ENCODE assay signal across 25 cellular contexts in the genomic region with DNA sequence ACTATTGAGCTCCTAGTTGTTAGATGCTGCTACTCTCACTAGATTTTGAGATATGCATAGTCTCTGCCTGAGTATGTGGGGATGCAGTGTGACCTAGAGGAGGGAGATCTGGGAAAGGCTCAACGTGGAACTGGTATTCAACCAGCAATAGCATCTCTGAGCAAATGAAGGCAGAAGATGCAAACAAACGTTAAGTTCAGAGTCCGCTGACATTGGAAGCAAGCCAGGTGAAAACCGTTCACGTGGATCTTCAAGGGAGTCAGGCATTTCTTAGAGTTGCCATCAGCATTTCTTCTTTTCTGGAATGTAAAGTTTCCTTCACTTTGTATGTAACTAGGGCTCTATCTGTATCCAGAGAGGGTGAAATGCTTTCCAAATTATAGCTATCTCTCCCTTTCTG. TPM values are rescaled to one million over a fixed set of nuclear protein-coding genes. Genes with fewer than 3 reads are reported as not detected.
DNase-seq lines count a peak whose midpoint lies in the region; ATAC-seq and TF ChIP-seq lines count a peak whose summit lies in the region.
"Had no signal": no experiment of that assay in that cellular context is flagged by ENCODE, and none has a peak within 500 bp of the region (broad histone marks: within the 10 kb centered on the region; RNA-seq: fewer than 3 reads in every experiment).

No MANE protein-coding gene starts in this region.

- H3K18ac ChIP-seq in IMR-90 (ENCODE audit: low read depth, low read length), result no peak overlapping the region

- H2BK120ac ChIP-seq in IMR-90 (ENCODE audit: low read depth, low read length), result peak overlapping the region; percentile 4; the same call in 1 of the 2 replicates

- DNase-seq in Caki2 (ENCODE audit: low read depth) (peak; percentile 69), IMR-90 (no peak), fibroblast of peridontal ligament (ENCODE audit: extremely low read depth) (peak; percentile 33), mucosa of descending colon (peak in 2 of 3 donors; percentile 67 to 82), dermis blood vessel endothelial cell (no peak)
- DNase-seq in effector memory CD4-positive, alpha-beta T cell, result no peak
- DNase-seq in activated T-cell treated with anti-CD3 and anti-CD28 coated beads, Interleukin-2, amount 50 U/mL, for 1 hour, result no peak
- no peak for DNase-seq in activated CD4-positive, alpha-beta memory T cell treated with anti-CD3 and anti-CD28 coated beads, Interleukin-2, amount 10 ng/mL, durations not matched to agents 7 days and 5 days
- DNase-seq: activated CD8-positive, alpha-beta T cell treated with anti-CD3 and anti-CD28 coated beads, Interleukin-2, amount 10 ng/mL, durations not matched to agents 7 days and 5 days; activated T-cell treated with anti-CD3 and anti-CD28 coated beads, Interleukin-2, amount 50 U/mL, for 24 hours; adrenal gland; CD4-positive, CD25-positive, alpha-beta regulatory T cell; DMS79; NCI-H1105; NCI-H2029; NCI-H226; SHP77; stimulated activated naive B cell treated with anti-CD40 and anti-IgM and Interleukin-4, amounts not matched to agents 10 μg/mL and 1 μg/mL and 100 μg/mL, for 72 hours had no signal

- CTCF ChIA-PET in IMR-90 (lab: Yijun Ruan, JAX), result interaction anchor here (0.6 to 1.0 kb wide), 2 partner anchors 32 to 1645 kb away, joined by 4 to 8 read pairs; no protein-coding TSS in a partner anchor
- CTCF ChIA-PET in activated CD4-positive, alpha-beta memory T cell treated with anti-CD3 and anti-CD28 coated beads, Interleukin-2, amount 10 ng/mL, durations not matched to agents 7 days and 5 days (lab: Charles Lee), result no interaction called here

- H4K91ac ChIP-seq in IMR-90 (ENCODE audit: insufficient read depth, low read depth, low read length), result no peak overlapping the region; the same call in 1 of the 2 replicates

- no peaks in the 10 kb centered on the region for H3K27me3 ChIP-seq in IMR-90 (ENCODE audit: control insufficient read depth, insufficient read depth, low read length)
- H3K27me3 ChIP-seq in effector memory CD4-positive, alpha-beta T cell (replicated peaks; ENCODE audit: control insufficient read depth, insufficient read depth, low read length, poor library complexity, severe bottlenecking), result no peaks in the 10 kb centered on the region
- H3K27me3 ChIP-seq: adrenal gland, cardiac muscle cell had no signal

- no peak overlapping the region for H2BK20ac ChIP-seq in IMR-90 (ENCODE audit: low read depth, low read length)

- POLR2A ChIA-PET in IMR-90 (lab: Charles Lee; ENCODE audit: unreplicated experiment), result no interaction called here
- POLR2A ChIA-PET in activated CD4-positive, alpha-beta memory T cell treated with anti-CD3 and anti-CD28 coated beads, Interleukin-2, amount 10 ng/mL, durations not matched to agents 7 days and 5 days (lab: Charles Lee), result no interaction called here

- H3K79me1 ChIP-seq in IMR-90 (ENCODE audit: low read depth in 1 of 2, low read length in 2 of 2), result peaks cover 0 to 6% of the 10 kb centered on the region in 2 experiments; a peak in 1 of 4 replicates

- in situ Hi-C loops in Caki2 (cut with HindIII; ENCODE audit: low pct_unique_long_range_greater_than_20kb, low sequenced_read_pairs) (no loop called here), IMR-90 (cut with MboI; ENCODE audit: low sequenced_read_pairs) (loop anchor here (5.0 kb wide), 1 partner anchor 67 kb away; no protein-coding TSS in a partner anchor)

- H4K8ac ChIP-seq in IMR-90 (ENCODE audit: low read depth in 2 of 2, low read length in 2 of 2), result no peak overlapping the region

- H3K36me3 ChIP-seq in IMR-90 (ENCODE audit: control insufficient read depth, insufficient read depth, low read length) (no peaks in the 10 kb centered on the region), mucosa of descending colon (ENCODE audit: low read depth) (no peaks in the 10 kb centered on the region)
- no peaks in the 10 kb centered on the region for H3K36me3 ChIP-seq in effector memory CD4-positive, alpha-beta T cell (ENCODE audit: control insufficient read depth, insufficient read depth, low read length)
- H3K36me3 ChIP-seq: adrenal gland, cardiac muscle cell, thoracic aorta had no signal

- H3K23ac ChIP-seq in IMR-90 (ENCODE audit: low read depth, low read length), result no peak overlapping the region

- H3K4me2 ChIP-seq in IMR-90 (ENCODE audit: low read depth, low read length), result no peak overlapping the region
- H3K4me2 ChIP-seq: smooth muscle cell had no signal

- peaks cover 9% of the 10 kb centered on the region for H3K27me3 Mint-ChIP-seq in activated CD4-positive, alpha-beta memory T cell treated with anti-CD3 and anti-CD28 coated beads, Interleukin-2, amount 10 ng/mL, durations not matched to agents 7 days and 5 days

- no peak overlapping the region for H3K9ac ChIP-seq in IMR-90 (ENCODE audit: low read depth, low read length)

- BruUV-seq in IMR-90 (replicated peaks; lab: Mats Ljungman, UMichigan), result no TSS peak

- no peak for ATAC-seq in IMR-90 (ENCODE audit: low read depth)
- ATAC-seq in mucosa of descending colon, result peak; percentile 60
- ATAC-seq: activated CD4-positive, CD25-positive, alpha-beta regulatory T cell treated with anti-CD3 and anti-CD28 coated beads, Interleukin-2, amount 50 U/mL, for 24 hours; activated CD8-positive, alpha-beta T cell treated with anti-CD3 and anti-CD28 coated beads, Interleukin-2, amount 10 ng/mL, durations not matched to agents 7 days and 5 days; stimulated activated naive B cell treated with anti-CD40 and anti-IgM and Interleukin-4, amounts not matched to agents 10 μg/mL and 1 μg/mL and 100 μg/mL, for 72 hours had no signal

- H3K56ac ChIP-seq in IMR-90 (ENCODE audit: extremely low read depth, insufficient read depth, low read length), result no peak overlapping the region

- no peaks in the 10 kb centered on the region for H3K9me3 ChIP-seq in IMR-90 (ENCODE audit: control insufficient read depth, insufficient read depth, low read length)
- no peaks in the 10 kb centered on the region for H3K9me3 ChIP-seq in mucosa of descending colon
- H3K9me3 ChIP-seq in effector memory CD4-positive, alpha-beta T cell (ENCODE audit: control insufficient read depth, low read length), result no peaks in the 10 kb centered on the region
- H3K9me3 ChIP-seq: adrenal gland, thoracic aorta had no signal

- peak overlapping the region; percentile 37; the same call in 1 of the 2 replicates for H3K4ac ChIP-seq in IMR-90 (ENCODE audit: low read depth, low read length)

- intact Hi-C loops in IMR-90 (cut with micrococcal nuclease) (loop anchor here (5.0 to 10.0 kb wide), 3 partner anchors 137 to 525 kb away; partner anchors contain the start of gene SMAD1), mucosa of descending colon (cut with DNase I, micrococcal nuclease) (no loop called here)

- H2AFZ ChIP-seq in IMR-90 (replicated peaks; ENCODE audit: low read length, poor library complexity), result no peak overlapping the region

- H2BK15ac ChIP-seq in IMR-90 (ENCODE audit: low read depth, low read length), result 0 out of 3 replicates have a peak overlapping the region, but pooled peaks have one; percentile 35

- H3K4me1 ChIP-seq in IMR-90 (ENCODE audit: control insufficient read depth, insufficient read depth, low read length), result peaks cover 19% of the 10 kb centered on the region
- peaks cover 15% of the 10 kb centered on the region for H3K4me1 ChIP-seq in mucosa of descending colon (ENCODE audit: low read depth)
- H3K4me1 ChIP-seq in effector memory CD4-positive, alpha-beta T cell (ENCODE audit: control insufficient read depth, insufficient read depth, low read length, poor library complexity, severe bottlenecking), result no peaks in the 10 kb centered on the region

- H2AK9ac ChIP-seq in IMR-90 (replicated peaks; ENCODE audit: low read depth, low read length, poor library complexity), result no peak overlapping the region

- H4K5ac ChIP-seq in IMR-90 (ENCODE audit: low read depth, low read length), result no peak overlapping the region; the same call in 1 of the 2 replicates

- H3K9me3 Mint-ChIP-seq in activated CD4-positive, alpha-beta memory T cell treated with anti-CD3 and anti-CD28 coated beads, Interleukin-2, amount 10 ng/mL, durations not matched to agents 7 days and 5 days, result no peaks in the 10 kb centered on the region
- H3K9me3 Mint-ChIP-seq: activated T-cell treated with anti-CD3 and anti-CD28 coated beads, Interleukin-2, amount 50 U/mL, for 24 hours; stimulated activated naive B cell treated with anti-CD40 and anti-IgM and Interleukin-4, amounts not matched to agents 10 μg/mL and 1 μg/mL and 100 μg/mL, for 72 hours had no signal

- no peaks in the 10 kb centered on the region for H4K20me1 ChIP-seq in IMR-90 (ENCODE audit: insufficient read depth, low read length)

- H2AK5ac ChIP-seq in IMR-90 (ENCODE audit: low read depth, low read length), result peak overlapping the region; percentile 45

- H3K27ac ChIP-seq in IMR-90 (ENCODE audit: insufficient read depth, low read length), result no peak overlapping the region
- H3K27ac ChIP-seq in effector memory CD4-positive, alpha-beta T cell (ENCODE audit: insufficient read depth, low read length, poor library complexity, severe bottlenecking), result no peak overlapping the region
- H3K27ac ChIP-seq: adrenal gland, cardiac muscle cell, epithelial cell of prostate, thoracic aorta had no signal

- no peak overlapping the region for H3K4me3 Mint-ChIP-seq in activated CD4-positive, alpha-beta memory T cell treated with anti-CD3 and anti-CD28 coated beads, Interleukin-2, amount 10 ng/mL, durations not matched to agents 7 days and 5 days
- H3K4me3 Mint-ChIP-seq: activated CD8-positive, alpha-beta T cell treated with anti-CD3 and anti-CD28 coated beads, Interleukin-2, amount 10 ng/mL, durations not matched to agents 7 days and 5 days; activated T-cell treated with anti-CD3 and anti-CD28 coated beads, Interleukin-2, amount 50 U/mL, for 24 hours; CD4-positive, CD25-positive, alpha-beta regulatory T cell; stimulated activated naive B cell treated with anti-CD40 and anti-IgM and Interleukin-4, amounts not matched to agents 10 μg/mL and 1 μg/mL and 100 μg/mL, for 72 hours had no signal

- no peak for TF ChIP-seq RAD21 in IMR-90 (IDR thresholded peaks at IDR 0.05; ENCODE audit: low read length)

- H3K4me3 ChIP-seq in IMR-90 (ENCODE audit: insufficient read depth, low read depth, low read length) (no peak overlapping the region), mucosa of descending colon (no peak overlapping the region)
- H3K4me3 ChIP-seq in effector memory CD4-positive, alpha-beta T cell (ENCODE audit: insufficient read depth, low read depth, low read length, poor library complexity, severe bottlenecking), result no peak overlapping the region
- H3K4me3 ChIP-seq: adrenal gland, cardiac muscle cell, smooth muscle cell, thoracic aorta had no signal

- 50% methylated on average over 1 of the region's 5 CpGs; no CpG with 5 or more reads in 1 of the 2 experiments for WGBS in IMR-90 (ENCODE audit: extremely low coverage in 2 of 2, insufficient read length in 1 of 2), 2 experiments

- dilution Hi-C loops in IMR-90 (cut with HindIII; ENCODE audit: low sequenced_read_pairs, unreplicated experiment), result no loop called here

- no peak for TF ChIP-seq POLR2A in IMR-90 (IDR thresholded peaks at IDR 0.05; ENCODE audit: low read depth, low read length)

- H2BK5ac ChIP-seq in IMR-90 (ENCODE audit: low read depth, low read length, poor library complexity, severe bottlenecking), result no peak overlapping the region

- H3K14ac ChIP-seq in IMR-90 (replicated peaks; ENCODE audit: low read depth, low read length), result peak overlapping the region; percentile 74; the same call in 1 of the 2 replicates

- H3K9me1 ChIP-seq in IMR-90 (ENCODE audit: insufficient read depth, low read length), result peaks cover 14% of the 10 kb centered on the region

- H3K27ac Mint-ChIP-seq in activated CD4-positive, alpha-beta memory T cell treated with anti-CD3 and anti-CD28 coated beads, Interleukin-2, amount 10 ng/mL, durations not matched to agents 7 days and 5 days, result no peak overlapping the region
- H3K27ac Mint-ChIP-seq: activated CD8-positive, alpha-beta T cell treated with anti-CD3 and anti-CD28 coated beads, Interleukin-2, amount 10 ng/mL, durations not matched to agents 7 days and 5 days; activated T-cell treated with anti-CD3 and anti-CD28 coated beads, Interleukin-2, amount 50 U/mL, for 24 hours; CD4-positive, CD25-positive, alpha-beta regulatory T cell; stimulated activated naive B cell treated with anti-CD40 and anti-IgM and Interleukin-4, amounts not matched to agents 10 μg/mL and 1 μg/mL and 100 μg/mL, for 72 hours had no signal

- TF ChIP-seq CTCF in IMR-90 (conservative IDR thresholded peaks at IDR 0.05; ENCODE audit: low read depth, low read length), result no peak
- TF ChIP-seq CTCF in mucosa of descending colon (IDR thresholded peaks at IDR 0.05), result no peak

- H3K36me3 Mint-ChIP-seq in activated CD4-positive, alpha-beta memory T cell treated with anti-CD3 and anti-CD28 coated beads, Interleukin-2, amount 10 ng/mL, durations not matched to agents 7 days and 5 days (ENCODE audit: low read depth), result no peaks in the 10 kb centered on the region
- H3K36me3 Mint-ChIP-seq: CD4-positive, CD25-positive, alpha-beta regulatory T cell; stimulated activated naive B cell treated with anti-CD40 and anti-IgM and Interleukin-4, amounts not matched to agents 10 μg/mL and 1 μg/mL and 100 μg/mL, for 72 hours had no signal

- peaks cover 4% of the 10 kb centered on the region for H3K4me1 Mint-ChIP-seq in activated CD4-positive, alpha-beta memory T cell treated with anti-CD3 and anti-CD28 coated beads, Interleukin-2, amount 10 ng/mL, durations not matched to agents 7 days and 5 days
- H3K4me1 Mint-ChIP-seq: stimulated activated naive B cell treated with anti-CD40 and anti-IgM and Interleukin-4, amounts not matched to agents 10 μg/mL and 1 μg/mL and 100 μg/mL, for 72 hours had no signal

RNA-seq across cellular contexts. Expression of gene C4orf51, which starts 59.9 kb away (rescaled TPM):
- not detected in 2 replicates for total RNA-seq in Caki2 (2014; rRNA removed; shearing (Covaris generic); ENCODE audit: low replicate concordance)
- total RNA-seq in IMR-90 (2012; rRNA removed) (not detected in 2 replicates), mucosa of descending colon (not detected), dermis blood vessel endothelial cell (not detected in 2 replicates)
- not detected in 2 replicates for polyA plus RNA-seq in IMR-90 (2012; rRNA removed)
- not detected in 2 replicates for polyA plus RNA-seq in IMR-90 (2012; cell fraction: cytosol; rRNA removed)
- not detected in 2 replicates for polyA plus RNA-seq in IMR-90 (2012; cell fraction: nucleus; rRNA removed; ENCODE audit: low replicate concordance)
- not detected for total RNA-seq in activated CD4-positive, alpha-beta memory T cell treated with anti-CD3 and anti-CD28 coated beads, Interleukin-2, amount 10 ng/mL, durations not matched to agents 7 days and 5 days
- total RNA-seq: activated CD8-positive, alpha-beta T cell treated with anti-CD3 and anti-CD28 coated beads, Interleukin-2, amount 10 ng/mL, durations not matched to agents 7 days and 5 days; adrenal gland; cardiac muscle cell; CD4-positive, CD25-positive, alpha-beta regulatory T cell; LHCN-M2; liver; smooth muscle cell; thoracic aorta had no signal
- polyA plus RNA-seq: adrenal gland; cardiac muscle cell; CD4-positive, CD25-positive, alpha-beta regulatory T cell; liver; smooth muscle cell had no signal

Comparison
In these comparisons a context has a peak if more than half of its experiments do, and no peak if none do; other contexts are left out.
1. DNase-seq: peak in Caki2 (single experiment), fibroblast of peridontal ligament (single experiment) and mucosa of descending colon (2 of 3); none in IMR-90 (single experiment), dermis blood vessel endothelial cell (single experiment), effector memory CD4-positive, alpha-beta T cell (0 of 3), activated T-cell treated with anti-CD3 and anti-CD28 coated beads, Interleukin-2, amount 50 U/mL, for 1 hour (single experiment) and activated CD4-positive, alpha-beta memory T cell treated with anti-CD3 and anti-CD28 coated beads, Interleukin-2, amount 10 ng/mL, durations not matched to agents 7 days and 5 days (single experiment).